ENCODE assay signal across 8 cellular contexts in the genomic region with DNA sequence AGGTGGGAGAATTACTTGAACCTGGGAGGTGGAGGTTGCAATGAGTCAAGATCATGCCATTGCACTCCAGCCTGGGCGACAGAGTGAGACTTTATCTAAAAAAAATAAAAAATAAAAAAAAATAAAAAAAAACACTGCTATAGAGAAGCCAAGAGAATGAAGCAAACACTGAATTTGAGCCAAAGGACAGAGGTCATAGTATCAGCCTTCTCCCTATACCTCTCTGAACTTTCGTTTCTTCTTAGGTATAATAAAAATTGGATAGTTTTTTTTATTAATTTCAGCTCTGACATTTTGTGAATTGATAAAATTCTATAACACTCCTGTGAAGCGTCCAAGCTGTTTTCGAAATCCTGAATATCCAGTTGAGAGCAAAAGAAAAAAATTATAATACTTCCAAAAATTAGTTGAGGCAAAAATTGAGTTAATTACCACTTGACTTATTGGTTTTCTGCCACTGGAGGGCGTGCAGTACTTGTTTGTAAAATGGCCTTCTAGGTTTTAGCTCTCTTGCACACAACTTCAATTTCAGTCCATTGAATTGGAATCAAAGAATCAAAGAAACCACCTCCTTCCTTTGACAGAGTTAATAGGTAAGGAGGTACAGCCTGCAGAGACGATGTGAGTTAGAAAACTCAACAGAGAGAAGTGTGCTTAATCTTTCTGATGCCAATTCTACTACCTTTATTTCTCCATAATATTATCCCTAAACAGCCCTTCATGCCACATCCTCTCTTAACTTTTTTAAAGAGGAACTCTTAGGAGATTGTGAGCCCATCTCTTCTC.
A peak's percentile ranks its signal among the peaks of the same experiment; 100 is the strongest.
DNase-seq lines count a peak whose midpoint lies in the region; ATAC-seq and TF ChIP-seq lines count a peak whose summit lies in the region.

No MANE protein-coding gene starts in this region.

- DNase-seq in AG04449 (ENCODE audit: low read depth, low spot score) = peak; percentile 38
- peak; percentile 67 for DNase-seq in GM12865 (ENCODE audit: low read depth)
- DNase-seq in KBM-7 = peak; percentile 63
- DNase-seq in Peyer's patch = peak in 2 of 3 donors; percentile 23 to 79
- peak in 1 of 2 donors; percentile 23 for DNase-seq in breast epithelium (ENCODE audit: low spot score in 2 of 2)
- peak; percentile 56 for DNase-seq in kidney glomerular epithelial cell (lab: John Stamatoyannopoulos, UW)
- DNase-seq in stimulated activated CD8-positive, alpha-beta memory T cell treated with anti-CD3 and anti-CD28 coated beads, Interleukin-12 subunit alpha, Interleukin-12 subunit beta, amount 100 ng/mL, for 1 hour (ENCODE audit: low read depth) = peak; percentile 8

- H3K27me3 ChIP-seq in Peyer's patch (no peaks in the 10 kb centered on the region), breast epithelium (no peaks in the 10 kb centered on the region)

- H3K4me1 ChIP-seq in Peyer's patch = peaks cover 0 to 10% (median 0%) of the 10 kb centered on the region in 4 donors
- H3K4me1 ChIP-seq in breast epithelium = no peaks in the 10 kb centered on the region

- intact Hi-C loops in breast epithelium (cut with DNase I; ENCODE audit: low total_unique reads) = loop anchor here (5.0 kb wide), 1 partner anchor 308 kb away; no protein-coding TSS in a partner anchor

- H3K9me3 ChIP-seq in Peyer's patch = no peaks in the 10 kb centered on the region
- no peaks in the 10 kb centered on the region for H3K9me3 ChIP-seq in breast epithelium

- H3K36me3 ChIP-seq in Peyer's patch (no peaks in the 10 kb centered on the region), breast epithelium (no peaks in the 10 kb centered on the region)

- POLR2A ChIA-PET in AG04449 (lab: Yijun Ruan, JAX) = no interaction called here

- peak; percentile 47 for TF ChIP-seq CTCF in AG04449 (IDR thresholded peaks at IDR 0.05; ENCODE audit: insufficient read depth, low read length, missing control alignments)
- peak; percentile 57 for TF ChIP-seq CTCF in GM12865 (IDR thresholded peaks at IDR 0.05; ENCODE audit: insufficient read depth, low read depth, low read length, missing control alignments)
- peak; percentile 22 to 94 (median 76) for TF ChIP-seq CTCF in Peyer's patch (IDR thresholded peaks at IDR 0.05)
- TF ChIP-seq CTCF in breast epithelium (IDR thresholded peaks at IDR 0.05) = peak; percentile 62 to 79 (median 72)

- H3K4me3 ChIP-seq in AG04449 (ENCODE audit: low read depth, low read length) (no peak overlapping the region), GM12865 (ENCODE audit: low read depth, low read length) (no peak overlapping the region), Peyer's patch (no peak overlapping the region), breast epithelium (no peak overlapping the region)

- CTCF ChIA-PET in AG04449 (lab: Yijun Ruan, JAX) = interaction anchor here (0.6 to 6.3 kb wide), 49 partner anchors 10 to 373 kb away, joined by 3 to 278 read pairs (median 4); a partner anchor contains a TSS

- TF ChIP-seq POLR2A in Peyer's patch (IDR thresholded peaks at IDR 0.05) = no peak
- TF ChIP-seq POLR2A in breast epithelium (IDR thresholded peaks at IDR 0.05) = no peak

- no peak for ATAC-seq in HG03135 (IDR thresholded peaks at IDR 0.05; ENCODE audit: unreplicated experiment)

- no peak overlapping the region for H3K27ac ChIP-seq in Peyer's patch
- H3K27ac ChIP-seq in breast epithelium = no peak overlapping the region

- in situ Hi-C loops in KBM-7 (cut with MboI; ENCODE audit: low pct_unique_long_range_greater_than_20kb, low sequenced_read_pairs) = loop anchor here (25.0 kb wide), 1 partner anchor 303 kb away; no protein-coding TSS in a partner anchor
